In the genomic region with DNA sequence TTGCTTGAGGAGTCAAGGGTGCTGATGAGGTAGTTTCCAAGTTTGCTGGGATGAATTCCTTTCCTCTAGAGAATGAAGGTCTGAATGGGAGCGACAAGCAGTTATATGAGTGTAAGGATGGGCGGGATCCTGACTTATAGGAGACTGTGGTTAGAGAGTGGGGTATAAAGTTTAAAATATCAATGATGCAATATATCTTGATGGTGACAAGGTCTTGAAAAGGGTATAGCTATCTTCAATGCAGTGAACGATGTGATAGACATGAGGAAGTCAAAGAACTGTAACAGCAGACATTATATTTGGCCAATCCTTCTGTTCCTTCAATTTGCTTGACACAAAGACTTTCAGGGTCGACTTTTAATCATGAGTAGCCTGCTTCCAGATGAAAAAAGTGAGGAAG, we compare ENCODE assay signal across 33 cellular contexts.
"Had no signal": no experiment of that assay in that cellular context is flagged by ENCODE, and none has a peak within 500 bp of the region (broad histone marks: within the 10 kb centered on the region; RNA-seq: fewer than 3 reads in every experiment).

No MANE protein-coding gene starts in this region.

- H3K36me3 ChIP-seq: adrenal gland, brain microvascular endothelial cell, SJCRH30 had no signal

- H3K27ac ChIP-seq: adrenal gland, brain microvascular endothelial cell, SJCRH30, SK-N-MC had no signal

- FAIRE-seq: TTC549 had no signal

- ATAC-seq: activated CD4-positive, CD25-positive, alpha-beta regulatory T cell treated with anti-CD3 and anti-CD28 coated beads, Interleukin-2, amount 50 U/mL, for 24 hours; activated naive CD4-positive, alpha-beta T cell treated with anti-CD3 and anti-CD28 coated beads, Interleukin-2, amount 50 U/mL, for 72 hours; activated T-cell treated with anti-CD3 and anti-CD28 coated beads, Interleukin-2, amount 50 U/mL, for 4 hours; Panc1; WTC11 had no signal

- H3K4me1 ChIP-seq: adrenal gland had no signal

- H3K9me3 ChIP-seq: adrenal gland, SJCRH30 had no signal

- DNase-seq: activated CD4-positive, alpha-beta memory T cell treated with anti-CD3 and anti-CD28 coated beads for 36 hours; activated CD4-positive, alpha-beta T cell treated with anti-CD3 and anti-CD28 coated beads for 4 hours; activated CD4-positive, alpha-beta T cell treated with anti-CD3 and anti-CD28 coated beads, Interleukin-2, amount 50 U/mL, for 1 hour; activated CD8-positive, alpha-beta memory T cell treated with anti-CD3 and anti-CD28 coated beads, Interleukin-2, amount 50 U/mL, for 4 hours; activated gamma-delta T cell treated with Interleukin-2 at 50 U/mL for 16 hours; activated naive CD4-positive, alpha-beta T cell treated with anti-CD3 and anti-CD28 coated beads for 36 hours; activated T-cell treated with anti-CD3 and anti-CD28 coated beads for 4 hours; activated T-cell treated with anti-CD3 and anti-CD28 coated beads, Interleukin-2, amount 50 U/mL, for 4 hours; adrenal gland; anterior cingulate cortex; brain microvascular endothelial cell; central memory CD4-positive, alpha-beta T cell; Kasumi-1; KG1; MM.1S; NCI-H1092; NCI-H1436 treated with DMSO at 0.1 percent for 48 hours; NCI-H1694 treated with DMSO at 0.1 percent for 48 hours; NCI-H2029; NCI-H510A; NCI-H526; NCI-H748 treated with DMSO at 0.1 percent for 48 hours; NK-92 treated with Interleukin-12 subunit alpha and Interleukin-12 subunit beta, amount 100 ng/mL, for 24 hours; SHP77; SJCRH30 had no signal

- H3K4me3 ChIP-seq: adrenal gland, SJCRH30, SK-N-MC had no signal

- H3K36me3 Mint-ChIP-seq: activated CD4-positive, alpha-beta memory T cell treated with anti-CD3 and anti-CD28 coated beads for 36 hours; activated naive CD4-positive, alpha-beta T cell treated with anti-CD3 and anti-CD28 coated beads, Interleukin-2, amount 50 U/mL, for 72 hours; WTC11 had no signal

- H3K27me3 ChIP-seq: adrenal gland, brain microvascular endothelial cell, SJCRH30 had no signal

- H3K9me3 Mint-ChIP-seq: activated CD4-positive, alpha-beta memory T cell treated with anti-CD3 and anti-CD28 coated beads for 36 hours; activated naive CD4-positive, alpha-beta T cell treated with anti-CD3 and anti-CD28 coated beads, Interleukin-2, amount 50 U/mL, for 72 hours; activated T-cell treated with anti-CD3 and anti-CD28 coated beads, Interleukin-2, amount 50 U/mL, for 4 hours; activated T-helper 1 cell treated with anti-CD3 and anti-CD28 coated beads, Interleukin-12 subunit alpha, Interleukin-12 subunit beta, Interleukin-2, Interleukin-4 antibody, amounts not matched to agents 30 ng/mL and 10 ng/mL and 1 ng/mL, durations not matched to agents 14 hours and 24 hours and 36 hours; T-helper 2 cell treated with Interferon-gamma antibody and Interleukin-4, amounts not matched to agents 5 μg/mL and 100 μg/mL, for 36 hours had no signal

- H3K4me3 Mint-ChIP-seq: activated CD4-positive, alpha-beta memory T cell treated with anti-CD3 and anti-CD28 coated beads for 36 hours; activated naive CD4-positive, alpha-beta T cell treated with anti-CD3 and anti-CD28 coated beads for 36 hours; activated T-cell treated with anti-CD3 and anti-CD28 coated beads, Interleukin-2, amount 50 U/mL, for 4 hours; activated T-helper 1 cell treated with anti-CD3 and anti-CD28 coated beads, Interleukin-12 subunit alpha, Interleukin-12 subunit beta, Interleukin-2, Interleukin-4 antibody, amounts not matched to agents 30 ng/mL and 10 ng/mL and 1 ng/mL, durations not matched to agents 14 hours and 24 hours and 36 hours; T-helper 2 cell treated with Interferon-gamma antibody and Interleukin-4, amounts not matched to agents 5 μg/mL and 100 μg/mL, for 36 hours; WTC11 had no signal

- H3K27ac Mint-ChIP-seq: activated CD4-positive, alpha-beta memory T cell treated with anti-CD3 and anti-CD28 coated beads for 36 hours; activated naive CD4-positive, alpha-beta T cell treated with anti-CD3 and anti-CD28 coated beads for 36 hours; activated naive CD4-positive, alpha-beta T cell treated with anti-CD3 and anti-CD28 coated beads, Interleukin-2, amount 50 U/mL, for 72 hours; activated T-helper 1 cell treated with anti-CD3 and anti-CD28 coated beads, Interleukin-12 subunit alpha, Interleukin-12 subunit beta, Interleukin-2, Interleukin-4 antibody, amounts not matched to agents 30 ng/mL and 10 ng/mL and 1 ng/mL, durations not matched to agents 14 hours and 24 hours and 36 hours; T-helper 2 cell treated with Interferon-gamma antibody and Interleukin-4, amounts not matched to agents 5 μg/mL and 100 μg/mL, for 36 hours; WTC11 had no signal
